Comparison of ENCODE assay signal across 7 cellular contexts in the genomic region with DNA sequence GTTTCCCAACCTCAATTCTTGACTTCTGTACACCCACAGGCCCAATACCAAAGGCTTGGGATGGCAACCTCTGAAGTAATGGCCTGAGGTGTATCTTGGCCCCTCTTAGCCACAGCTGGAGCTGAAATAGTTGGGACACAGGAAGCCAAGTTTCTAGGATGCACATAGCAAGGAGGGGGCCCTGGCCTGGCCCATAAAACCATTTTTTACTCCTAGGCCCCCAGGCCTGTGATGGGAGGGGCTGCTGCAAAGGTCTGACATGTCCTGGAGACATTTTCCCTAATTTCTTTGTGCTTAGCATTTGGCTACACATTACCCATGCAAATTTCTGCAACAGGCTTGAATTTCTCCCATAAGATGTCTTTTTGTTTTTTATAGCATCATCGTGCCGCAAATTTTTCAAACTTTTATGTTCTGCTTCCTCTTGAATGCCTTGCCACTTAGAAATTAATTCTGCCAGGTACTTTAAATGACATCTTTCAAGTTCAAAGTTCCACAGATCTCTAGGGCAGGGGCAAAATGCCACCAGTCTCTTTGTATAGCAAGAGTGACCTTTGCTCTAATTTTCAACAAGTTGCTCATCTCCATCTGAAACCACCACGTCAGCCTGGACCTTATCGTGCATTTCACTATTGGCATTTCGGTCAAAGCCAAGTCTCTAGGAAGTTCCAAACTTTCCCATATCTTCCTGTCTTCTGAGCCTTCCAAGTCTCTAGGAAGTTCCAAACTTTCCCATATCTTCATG.
"Had no signal": no experiment of that assay in that cellular context is flagged by ENCODE, and none has a peak within 500 bp of the region (broad histone marks: within the 10 kb centered on the region; RNA-seq: fewer than 3 reads in every experiment).

No MANE protein-coding gene starts in this region.

- DNase-seq: GM23248, GOT3, H7, KG1 had no signal

- H3K4me3 ChIP-seq: GM23248, HAP-1 had no signal

- H3K36me3 ChIP-seq: HAP-1 had no signal

- H3K27ac ChIP-seq: GM23248 had no signal

- FAIRE-seq: HTR-8/SVneo had no signal

- H3K4me1 ChIP-seq: HAP-1 had no signal

- H3K9ac ChIP-seq: GM23248 had no signal

- ATAC-seq: HCT116 had no signal

- H2AFZ ChIP-seq: GM23248 had no signal
